In genomic region chr11:10750838-10751580, GRCh38 we compare ENCODE assay signal across 1 cellular context.
A peak's percentile ranks its signal among the peaks of the same experiment; 100 is the strongest.
TF ChIP-seq lines count a peak whose summit lies in the region.

Gene CTR9, plus strand, starts transcription at chr11:10751246. Its CDS starts 167 bp downstream, at chr11:10751413.

TF ChIP-seq in GM12878, 131 proteins besides CTCF, POLR2A, EP300 and RAD21 (continued from another document and continues in another):
- TF ChIP-seq CEBPZ (IDR thresholded peaks at IDR 0.05; ENCODE audit: low read depth, low read length) (no peak), PBX3 (IDR thresholded peaks at IDR 0.05; ENCODE audit: insufficient replicate concordance, low read depth, low read length) (peak; percentile 65), ELK1 (IDR thresholded peaks at IDR 0.05; ENCODE audit: low read depth, low read length) (peak; percentile 74), SIX5 (IDR thresholded peaks at IDR 0.05; ENCODE audit: low read depth, low read length, severe bottlenecking) (peak; percentile 58), FOXM1 (IDR thresholded peaks at IDR 0.05; ENCODE audit: low read depth, low read length) (no peak), ZNF622 (IDR thresholded peaks at IDR 0.05) (no peak), SRF (IDR thresholded peaks at IDR 0.05; ENCODE audit: low read depth in 2 of 2, low read length in 2 of 2) (0 out of 4 replicates have a peak, but pooled peaks of 1 of the 2 experiments have one; percentile 40), RUNX3 (IDR thresholded peaks at IDR 0.05; ENCODE audit: low read length) (peak; percentile 83), WRNIP1 (IDR thresholded peaks at IDR 0.05; ENCODE audit: borderline replicate concordance, low read depth, low read length) (no peak), MYB (IDR thresholded peaks at IDR 0.05; ENCODE audit: borderline replicate concordance, low read depth, low read length) (no peak), PRDM15 (CRISPR knock-in tag; IDR thresholded peaks at IDR 0.05) (no peak), ZZZ3 (IDR thresholded peaks at IDR 0.05; ENCODE audit: control insufficient read depth, insufficient read length, low read depth) (no peak), ZNF217 (IDR thresholded peaks at IDR 0.05) (no peak), PML (IDR thresholded peaks at IDR 0.05; ENCODE audit: low read length) (peak; percentile 92), PKNOX1 (IDR thresholded peaks at IDR 0.05) (peak; percentile 95), MEF2A (IDR thresholded peaks at IDR 0.05; ENCODE audit: insufficient read depth, low read depth, low read length) (0 out of 2 replicates have a peak, but pooled peaks have one; percentile 39), BACH1 (IDR thresholded peaks at IDR 0.05; ENCODE audit: borderline replicate concordance) (peak; percentile 66), NR2F1 (conservative IDR thresholded peaks at IDR 0.05) (peak; percentile 86), MTA2 (IDR thresholded peaks at IDR 0.05; ENCODE audit: low read depth) (peak; percentile 91), ASH2L (IDR thresholded peaks at IDR 0.05; ENCODE audit: borderline replicate concordance, low read depth) (peak; percentile 97; the same call in 1 of the 2 replicates), ZNF24 (IDR thresholded peaks at IDR 0.05) (no peak), IRF4 (IDR thresholded peaks at IDR 0.05; ENCODE audit: low read depth, low read length) (0 out of 2 replicates have a peak, but pooled peaks have one; percentile 22), TAF1 (IDR thresholded peaks at IDR 0.05; ENCODE audit: borderline replicate concordance, low read depth, low read length) (peak; percentile 90), CBX5 (IDR thresholded peaks at IDR 0.05; ENCODE audit: low read depth) (0 out of 2 replicates have a peak, but pooled peaks have one; percentile 55), CHD4 (IDR thresholded peaks at IDR 0.05) (no peak), ZNF687 (IDR thresholded peaks at IDR 0.05) (peak; percentile 99), KLF5 (IDR thresholded peaks at IDR 0.05; ENCODE audit: partially characterized antibody) (peak; percentile 86), CHD2 (IDR thresholded peaks at IDR 0.05; ENCODE audit: borderline replicate concordance, low read depth, low read length) (peak; percentile 85), SUZ12 (IDR thresholded peaks at IDR 0.05; ENCODE audit: unreplicated experiment) (no peak), HDAC2 (IDR thresholded peaks at IDR 0.05) (no peak), TBL1XR1 (IDR thresholded peaks at IDR 0.05; ENCODE audit: low read depth, low read length) (peak; percentile 56; the same call in 1 of the 2 replicates), CHD1 (IDR thresholded peaks at IDR 0.05; ENCODE audit: low read depth, low read length) (no peak), ZBED1 (IDR thresholded peaks at IDR 0.05; ENCODE audit: borderline replicate concordance) (no peak), NRF1 (conservative IDR thresholded peaks at IDR 0.05; ENCODE audit: low read depth, low read length) (no peak), STAT1 (conservative IDR thresholded peaks at IDR 0.05) (peak; percentile 82; the same call in 1 of the 2 replicates), MXI1 (IDR thresholded peaks at IDR 0.05; ENCODE audit: low read depth, low read length) (peak; percentile 83; the same call in 1 of the 2 replicates), TCF3 (IDR thresholded peaks at IDR 0.05; ENCODE audit: borderline replicate concordance, insufficient read depth, low read depth, low read length) (0 out of 2 replicates have a peak, but pooled peaks have one; percentile 39), BCL3 (IDR thresholded peaks at IDR 0.05; ENCODE audit: borderline replicate concordance, insufficient read depth, low read depth, low read length, poor library complexity, severe bottlenecking) (no peak), MLLT1 (IDR thresholded peaks at IDR 0.05) (no peak; the same call in none of the 2 replicates), CBX3 (IDR thresholded peaks at IDR 0.05; ENCODE audit: borderline replicate concordance, low read depth) (no peak), BCL11A (IDR thresholded peaks at IDR 0.05; ENCODE audit: low read depth, low read length) (no peak), EZH2 (IDR thresholded peaks at IDR 0.05; ENCODE audit: borderline replicate concordance, control insufficient read depth, low read depth, low read length) (no peak), ETV6 (conservative IDR thresholded peaks at IDR 0.05 in 1 of 2, IDR thresholded peaks at IDR 0.05 in 1 of 2; ENCODE audit: borderline replicate concordance in 1 of 2, low read depth in 1 of 2) (peak in 1 of 2 experiments; percentile 50; a peak in 1 of 4 replicates), YY1 (IDR thresholded peaks at IDR 0.05; ENCODE audit: low read depth, low read length) (0 out of 2 replicates have a peak, but pooled peaks have one; percentile 46), NR2C1 (IDR thresholded peaks at IDR 0.05) (peak; percentile 99), GATAD2B (conservative IDR thresholded peaks at IDR 0.05; ENCODE audit: low read depth) (0 out of 2 replicates have a peak, but pooled peaks have one; percentile 38), EED (IDR thresholded peaks at IDR 0.05; ENCODE audit: low read depth) (peak; percentile 80), NBN (IDR thresholded peaks at IDR 0.05) (peak; percentile 75), MTA3 (IDR thresholded peaks at IDR 0.05; ENCODE audit: borderline replicate concordance, low read length) (no peak)
